ENCODE assay signal across 10 cellular contexts in genomic region chr2:47301277-47301618, GRCh38.
DNase-seq lines count a peak whose midpoint lies in the region; ATAC-seq and TF ChIP-seq lines count a peak whose summit lies in the region.
"Had no signal": no experiment of that assay in that cellular context is flagged by ENCODE, and none has a peak within 500 bp of the region (broad histone marks: within the 10 kb centered on the region; RNA-seq: fewer than 3 reads in every experiment).

No MANE protein-coding gene starts in this region.

- no peaks in the 10 kb centered on the region for H3K36me3 ChIP-seq in stomach

- peaks cover 0 to 28% (median 3%) of the 10 kb centered on the region in 4 donors for H3K4me1 ChIP-seq in stomach

- 55 to 78% (median 67%) methylated on average over 3 of the region's 3 CpGs for WGBS in stomach, 5 donors

- no peak for TF ChIP-seq POLR2A in stomach (IDR thresholded peaks at IDR 0.05)

- peak; percentile 80 for ATAC-seq in GM19035 (IDR thresholded peaks at IDR 0.05; ENCODE audit: unreplicated experiment)
- ATAC-seq in HG02642 (IDR thresholded peaks at IDR 0.05; ENCODE audit: poor library complexity, unreplicated experiment) = peak; percentile 73
- peak; percentile 41 for ATAC-seq in HG03575 (IDR thresholded peaks at IDR 0.05; ENCODE audit: extremely low read depth, insufficient number of reproducible peaks, low FRiP score, unreplicated experiment)
- ATAC-seq in left colon = no peak
- ATAC-seq: HCT116 had no signal

- no peak for TF ChIP-seq CTCF in stomach (IDR thresholded peaks at IDR 0.05)

- H3K9me3 ChIP-seq in stomach = no peaks in the 10 kb centered on the region

- H3K27me3 ChIP-seq in stomach = no peaks in the 10 kb centered on the region

- H3K4me3 ChIP-seq in stomach = no peak overlapping the region

- DNase-seq in stomach = no peak
- no peak for DNase-seq in midbrain (lab: John Stamatoyannopoulos, UW)
- no peak for DNase-seq in left colon
- no peak for DNase-seq in occipital lobe (lab: John Stamatoyannopoulos, UW)
- no peak for DNase-seq in activated CD8-positive, alpha-beta memory T cell treated with anti-CD3 and anti-CD28 coated beads, Interleukin-2, amount 50 U/mL, for 48 hours
- DNase-seq: activated T-cell treated with anti-CD3 and anti-CD28 coated beads, Interleukin-2, amount 50 U/mL, for 1 hour had no signal

- no peak for TF ChIP-seq EP300 in stomach (IDR thresholded peaks at IDR 0.05)

- intact Hi-C loops in stomach (cut with DNase I; ENCODE audit: low total_unique reads) = no loop called here
- intact Hi-C loops in left colon (cut with DNase I, micrococcal nuclease) = no loop called here

- H3K27ac ChIP-seq in stomach = peak overlapping the region in 3 of 5 donors; percentile 38 to 68 (median 43)
